In genomic region chr22:32644252-32645100, GRCh38 we compare ENCODE assay signal across 1 cellular context.
A peak's percentile ranks its signal among the peaks of the same experiment; 100 is the strongest.
TF ChIP-seq lines count a peak whose summit lies in the region.

No MANE protein-coding gene starts in this region.

TF ChIP-seq in HepG2, 621 proteins besides CTCF, POLR2A, EP300 and RAD21 (continued from another document and continues in another):
- TF ChIP-seq, protein P1, sequence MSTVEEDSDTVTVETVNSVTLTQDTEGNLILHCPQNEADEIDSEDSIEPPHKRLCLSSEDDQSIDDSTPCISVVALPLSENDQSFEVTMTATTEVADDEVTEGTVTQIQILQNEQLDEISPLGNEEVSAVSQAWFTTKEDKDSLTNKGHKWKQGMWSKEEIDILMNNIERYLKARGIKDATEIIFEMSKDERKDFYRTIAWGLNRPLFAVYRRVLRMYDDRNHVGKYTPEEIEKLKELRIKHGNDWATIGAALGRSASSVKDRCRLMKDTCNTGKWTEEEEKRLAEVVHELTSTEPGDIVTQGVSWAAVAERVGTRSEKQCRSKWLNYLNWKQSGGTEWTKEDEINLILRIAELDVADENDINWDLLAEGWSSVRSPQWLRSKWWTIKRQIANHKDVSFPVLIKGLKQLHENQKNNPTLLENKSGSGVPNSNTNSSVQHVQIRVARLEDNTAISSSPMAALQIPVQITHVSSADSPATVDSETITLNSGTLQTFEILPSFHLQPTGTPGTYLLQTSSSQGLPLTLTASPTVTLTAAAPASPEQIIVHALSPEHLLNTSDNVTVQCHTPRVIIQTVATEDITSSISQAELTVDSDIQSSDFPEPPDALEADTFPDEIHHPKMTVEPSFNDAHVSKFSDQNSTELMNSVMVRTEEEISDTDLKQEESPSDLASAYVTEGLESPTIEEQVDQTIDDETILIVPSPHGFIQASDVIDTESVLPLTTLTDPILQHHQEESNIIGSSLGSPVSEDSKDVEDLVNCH (CRISPR knock-in tag; IDR thresholded peaks at IDR 0.05) = no peak; the same call in 1 of the 2 replicates
- TF ChIP-seq BHLHE40 (IDR thresholded peaks at IDR 0.05; ENCODE audit: low read length) (peak; percentile 93), ZKSCAN1 (IDR thresholded peaks at IDR 0.05; ENCODE audit: low read length) (no peak; the same call in 1 of the 2 replicates), ZNF225 (CRISPR knock-in tag; IDR thresholded peaks at IDR 0.05) (peak; percentile 91), ZNF615 (CRISPR knock-in tag; IDR thresholded peaks at IDR 0.05; ENCODE audit: borderline replicate concordance) (0 out of 2 replicates have a peak, but pooled peaks have one; percentile 65), ZNF800 (CRISPR knock-in tag; IDR thresholded peaks at IDR 0.05) (peak; percentile 66), GPN1 (CRISPR knock-in tag; IDR thresholded peaks at IDR 0.05; ENCODE audit: borderline replicate concordance) (no peak), ZNF264 (CRISPR knock-in tag; IDR thresholded peaks at IDR 0.05) (no peak; the same call in 1 of the 2 replicates), ZNF274 (CRISPR knock-in tag; IDR thresholded peaks at IDR 0.05) (peak; percentile 67; the same call in 1 of the 2 replicates), ZNF766 (CRISPR knock-in tag; IDR thresholded peaks at IDR 0.05; ENCODE audit: borderline replicate concordance) (no peak; the same call in 1 of the 2 replicates), DMAP1 (CRISPR knock-in tag; IDR thresholded peaks at IDR 0.05) (peak; percentile 92), ARID2 (CRISPR knock-in tag; IDR thresholded peaks at IDR 0.05; ENCODE audit: borderline replicate concordance) (peak; percentile 61), WIZ (CRISPR knock-in tag; IDR thresholded peaks at IDR 0.05) (0 out of 2 replicates have a peak, but pooled peaks have one; percentile 23), RFXANK (CRISPR knock-in tag; IDR thresholded peaks at IDR 0.05) (peak; percentile 63), NFKB2 (CRISPR knock-in tag; IDR thresholded peaks at IDR 0.05; ENCODE audit: borderline replicate concordance) (peak; percentile 97), KDM1A (CRISPR knock-in tag; IDR thresholded peaks at IDR 0.05) (no peak), PPARG (CRISPR knock-in tag; conservative IDR thresholded peaks at IDR 0.05) (peak; percentile 93), ZNF124 (CRISPR knock-in tag; IDR thresholded peaks at IDR 0.05) (peak; percentile 98), SMAD1 (CRISPR knock-in tag; IDR thresholded peaks at IDR 0.05; ENCODE audit: borderline replicate concordance, low read depth) (peak; percentile 93; the same call in 1 of the 2 replicates), HES4 (CRISPR knock-in tag; IDR thresholded peaks at IDR 0.05; ENCODE audit: borderline replicate concordance) (peak; percentile 92; the same call in 1 of the 2 replicates), ZNF251 (CRISPR knock-in tag; IDR thresholded peaks at IDR 0.05) (0 out of 2 replicates have a peak, but pooled peaks have one; percentile 43), IRX3 (CRISPR knock-in tag; IDR thresholded peaks at IDR 0.05; ENCODE audit: borderline replicate concordance, low read depth) (0 out of 2 replicates have a peak, but pooled peaks have one; percentile 65), ZFY (CRISPR knock-in tag; IDR thresholded peaks at IDR 0.05) (peak; percentile 77), ZNF841 (CRISPR knock-in tag; IDR thresholded peaks at IDR 0.05; ENCODE audit: borderline replicate concordance) (no peak), ZNF547 (CRISPR knock-in tag; IDR thresholded peaks at IDR 0.05) (peak; percentile 79; the same call in 1 of the 2 replicates), SMARCC2 (IDR thresholded peaks at IDR 0.05) (no peak), SRSF9 (IDR thresholded peaks at IDR 0.05; ENCODE audit: borderline replicate concordance, insufficient read depth, low read depth, low read length, poor library complexity, severe bottlenecking) (no peak), SRF (IDR thresholded peaks at IDR 0.05; ENCODE audit: low read depth, low read length) (0 out of 2 replicates have a peak, but pooled peaks have one; percentile 0), HHEX (CRISPR knock-in tag; IDR thresholded peaks at IDR 0.05) (peak; percentile 33; the same call in 1 of the 2 replicates), KLF11 (CRISPR knock-in tag; IDR thresholded peaks at IDR 0.05) (0 out of 2 replicates have a peak, but pooled peaks have one; percentile 43), BRCA1 (CRISPR knock-in tag; IDR thresholded peaks at IDR 0.05) (no peak; the same call in 1 of the 2 replicates), HNRNPUL1 (IDR thresholded peaks at IDR 0.05; ENCODE audit: low read depth, low read length) (no peak), ZNF629 (CRISPR knock-in tag; conservative IDR thresholded peaks at IDR 0.05) (no peak)
- TF ChIP-seq, protein P2, sequence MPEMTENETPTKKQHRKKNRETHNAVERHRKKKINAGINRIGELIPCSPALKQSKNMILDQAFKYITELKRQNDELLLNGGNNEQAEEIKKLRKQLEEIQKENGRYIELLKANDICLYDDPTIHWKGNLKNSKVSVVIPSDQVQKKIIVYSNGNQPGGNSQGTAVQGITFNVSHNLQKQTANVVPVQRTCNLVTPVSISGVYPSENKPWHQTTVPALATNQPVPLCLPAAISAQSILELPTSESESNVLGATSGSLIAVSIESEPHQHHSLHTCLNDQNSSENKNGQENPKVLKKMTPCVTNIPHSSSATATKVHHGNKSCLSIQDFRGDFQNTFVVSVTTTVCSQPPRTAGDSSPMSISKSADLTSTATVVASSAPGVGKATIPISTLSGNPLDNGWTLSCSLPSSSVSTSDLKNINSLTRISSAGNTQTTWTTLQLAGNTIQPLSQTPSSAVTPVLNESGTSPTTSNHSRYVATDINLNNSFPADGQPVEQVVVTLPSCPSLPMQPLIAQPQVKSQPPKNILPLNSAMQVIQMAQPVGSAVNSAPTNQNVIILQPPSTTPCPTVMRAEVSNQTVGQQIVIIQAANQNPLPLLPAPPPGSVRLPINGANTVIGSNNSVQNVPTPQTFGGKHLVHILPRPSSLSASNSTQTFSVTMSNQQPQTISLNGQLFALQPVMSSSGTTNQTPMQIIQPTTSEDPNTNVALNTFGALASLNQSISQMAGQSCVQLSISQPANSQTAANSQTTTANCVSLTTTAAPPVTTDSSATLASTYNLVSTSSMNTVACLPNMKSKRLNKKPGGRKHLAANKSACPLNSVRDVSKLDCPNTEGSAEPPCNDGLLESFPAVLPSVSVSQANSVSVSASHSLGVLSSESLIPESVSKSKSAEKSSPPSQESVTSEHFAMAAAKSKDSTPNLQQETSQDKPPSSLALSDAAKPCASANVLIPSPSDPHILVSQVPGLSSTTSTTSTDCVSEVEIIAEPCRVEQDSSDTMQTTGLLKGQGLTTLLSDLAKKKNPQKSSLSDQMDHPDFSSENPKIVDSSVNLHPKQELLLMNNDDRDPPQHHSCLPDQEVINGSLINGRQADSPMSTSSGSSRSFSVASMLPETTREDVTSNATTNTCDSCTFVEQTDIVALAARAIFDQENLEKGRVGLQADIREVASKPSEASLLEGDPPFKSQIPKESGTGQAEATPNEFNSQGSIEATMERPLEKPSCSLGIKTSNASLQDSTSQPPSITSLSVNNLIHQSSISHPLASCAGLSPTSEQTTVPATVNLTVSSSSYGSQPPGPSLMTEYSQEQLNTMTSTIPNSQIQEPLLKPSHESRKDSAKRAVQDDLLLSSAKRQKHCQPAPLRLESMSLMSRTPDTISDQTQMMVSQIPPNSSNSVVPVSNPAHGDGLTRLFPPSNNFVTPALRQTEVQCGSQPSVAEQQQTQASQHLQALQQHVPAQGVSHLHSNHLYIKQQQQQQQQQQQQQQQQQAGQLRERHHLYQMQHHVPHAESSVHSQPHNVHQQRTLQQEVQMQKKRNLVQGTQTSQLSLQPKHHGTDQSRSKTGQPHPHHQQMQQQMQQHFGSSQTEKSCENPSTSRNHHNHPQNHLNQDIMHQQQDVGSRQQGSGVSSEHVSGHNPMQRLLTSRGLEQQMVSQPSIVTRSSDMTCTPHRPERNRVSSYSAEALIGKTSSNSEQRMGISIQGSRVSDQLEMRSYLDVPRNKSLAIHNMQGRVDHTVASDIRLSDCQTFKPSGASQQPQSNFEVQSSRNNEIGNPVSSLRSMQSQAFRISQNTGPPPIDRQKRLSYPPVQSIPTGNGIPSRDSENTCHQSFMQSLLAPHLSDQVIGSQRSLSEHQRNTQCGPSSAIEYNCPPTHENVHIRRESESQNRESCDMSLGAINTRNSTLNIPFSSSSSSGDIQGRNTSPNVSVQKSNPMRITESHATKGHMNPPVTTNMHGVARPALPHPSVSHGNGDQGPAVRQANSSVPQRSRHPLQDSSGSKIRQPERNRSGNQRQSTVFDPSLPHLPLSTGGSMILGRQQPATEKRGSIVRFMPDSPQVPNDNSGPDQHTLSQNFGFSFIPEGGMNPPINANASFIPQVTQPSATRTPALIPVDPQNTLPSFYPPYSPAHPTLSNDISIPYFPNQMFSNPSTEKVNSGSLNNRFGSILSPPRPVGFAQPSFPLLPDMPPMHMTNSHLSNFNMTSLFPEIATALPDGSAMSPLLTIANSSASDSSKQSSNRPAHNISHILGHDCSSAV (CRISPR knock-in tag; IDR thresholded peaks at IDR 0.05; ENCODE audit: borderline replicate concordance) = no peak
- TF ChIP-seq, protein P3, sequence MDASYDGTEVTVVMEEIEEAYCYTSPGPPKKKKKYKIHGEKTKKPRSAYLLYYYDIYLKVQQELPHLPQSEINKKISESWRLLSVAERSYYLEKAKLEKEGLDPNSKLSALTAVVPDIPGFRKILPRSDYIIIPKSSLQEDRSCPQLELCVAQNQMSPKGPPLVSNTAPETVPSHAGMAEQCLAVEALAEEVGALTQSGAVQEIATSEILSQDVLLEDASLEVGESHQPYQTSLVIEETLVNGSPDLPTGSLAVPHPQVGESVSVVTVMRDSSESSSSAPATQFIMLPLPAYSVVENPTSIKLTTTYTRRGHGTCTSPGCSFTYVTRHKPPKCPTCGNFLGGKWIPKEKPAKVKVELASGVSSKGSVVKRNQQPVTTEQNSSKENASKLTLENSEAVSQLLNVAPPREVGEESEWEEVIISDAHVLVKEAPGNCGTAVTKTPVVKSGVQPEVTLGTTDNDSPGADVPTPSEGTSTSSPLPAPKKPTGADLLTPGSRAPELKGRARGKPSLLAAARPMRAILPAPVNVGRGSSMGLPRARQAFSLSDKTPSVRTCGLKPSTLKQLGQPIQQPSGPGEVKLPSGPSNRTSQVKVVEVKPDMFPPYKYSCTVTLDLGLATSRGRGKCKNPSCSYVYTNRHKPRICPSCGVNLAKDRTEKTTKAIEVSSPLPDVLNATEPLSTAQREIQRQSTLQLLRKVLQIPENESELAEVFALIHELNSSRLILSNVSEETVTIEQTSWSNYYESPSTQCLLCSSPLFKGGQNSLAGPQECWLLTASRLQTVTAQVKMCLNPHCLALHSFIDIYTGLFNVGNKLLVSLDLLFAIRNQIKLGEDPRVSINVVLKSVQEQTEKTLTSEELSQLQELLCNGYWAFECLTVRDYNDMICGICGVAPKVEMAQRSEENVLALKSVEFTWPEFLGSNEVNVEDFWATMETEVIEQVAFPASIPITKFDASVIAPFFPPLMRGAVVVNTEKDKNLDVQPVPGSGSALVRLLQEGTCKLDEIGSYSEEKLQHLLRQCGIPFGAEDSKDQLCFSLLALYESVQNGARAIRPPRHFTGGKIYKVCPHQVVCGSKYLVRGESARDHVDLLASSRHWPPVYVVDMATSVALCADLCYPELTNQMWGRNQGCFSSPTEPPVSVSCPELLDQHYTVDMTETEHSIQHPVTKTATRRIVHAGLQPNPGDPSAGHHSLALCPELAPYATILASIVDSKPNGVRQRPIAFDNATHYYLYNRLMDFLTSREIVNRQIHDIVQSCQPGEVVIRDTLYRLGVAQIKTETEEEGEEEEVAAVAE (CRISPR knock-in tag; IDR thresholded peaks at IDR 0.05; ENCODE audit: borderline replicate concordance) = 0 out of 2 replicates have a peak, but pooled peaks have one; percentile 71
- TF ChIP-seq, protein P4, sequence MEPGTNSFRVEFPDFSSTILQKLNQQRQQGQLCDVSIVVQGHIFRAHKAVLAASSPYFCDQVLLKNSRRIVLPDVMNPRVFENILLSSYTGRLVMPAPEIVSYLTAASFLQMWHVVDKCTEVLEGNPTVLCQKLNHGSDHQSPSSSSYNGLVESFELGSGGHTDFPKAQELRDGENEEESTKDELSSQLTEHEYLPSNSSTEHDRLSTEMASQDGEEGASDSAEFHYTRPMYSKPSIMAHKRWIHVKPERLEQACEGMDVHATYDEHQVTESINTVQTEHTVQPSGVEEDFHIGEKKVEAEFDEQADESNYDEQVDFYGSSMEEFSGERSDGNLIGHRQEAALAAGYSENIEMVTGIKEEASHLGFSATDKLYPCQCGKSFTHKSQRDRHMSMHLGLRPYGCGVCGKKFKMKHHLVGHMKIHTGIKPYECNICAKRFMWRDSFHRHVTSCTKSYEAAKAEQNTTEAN (CRISPR knock-in tag; conservative IDR thresholded peaks at IDR 0.05) = peak; percentile 93; the same call in 1 of the 2 replicates
- TF ChIP-seq, protein P5, sequence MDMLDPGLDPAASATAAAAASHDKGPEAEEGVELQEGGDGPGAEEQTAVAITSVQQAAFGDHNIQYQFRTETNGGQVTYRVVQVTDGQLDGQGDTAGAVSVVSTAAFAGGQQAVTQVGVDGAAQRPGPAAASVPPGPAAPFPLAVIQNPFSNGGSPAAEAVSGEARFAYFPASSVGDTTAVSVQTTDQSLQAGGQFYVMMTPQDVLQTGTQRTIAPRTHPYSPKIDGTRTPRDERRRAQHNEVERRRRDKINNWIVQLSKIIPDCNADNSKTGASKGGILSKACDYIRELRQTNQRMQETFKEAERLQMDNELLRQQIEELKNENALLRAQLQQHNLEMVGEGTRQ (IDR thresholded peaks at IDR 0.05; ENCODE audit: low read depth, low read length) = no peak
- TF ChIP-seq, protein P5 (CRISPR knock-in tag; IDR thresholded peaks at IDR 0.05; ENCODE audit: borderline replicate concordance) = 0 out of 2 replicates have a peak, but pooled peaks have one; percentile 53
- TF ChIP-seq, protein P6, sequence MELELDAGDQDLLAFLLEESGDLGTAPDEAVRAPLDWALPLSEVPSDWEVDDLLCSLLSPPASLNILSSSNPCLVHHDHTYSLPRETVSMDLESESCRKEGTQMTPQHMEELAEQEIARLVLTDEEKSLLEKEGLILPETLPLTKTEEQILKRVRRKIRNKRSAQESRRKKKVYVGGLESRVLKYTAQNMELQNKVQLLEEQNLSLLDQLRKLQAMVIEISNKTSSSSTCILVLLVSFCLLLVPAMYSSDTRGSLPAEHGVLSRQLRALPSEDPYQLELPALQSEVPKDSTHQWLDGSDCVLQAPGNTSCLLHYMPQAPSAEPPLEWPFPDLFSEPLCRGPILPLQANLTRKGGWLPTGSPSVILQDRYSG (CRISPR knock-in tag; IDR thresholded peaks at IDR 0.05) = peak; percentile 95; the same call in 1 of the 2 replicates
